ENCODE assay signal across 9 cellular contexts in genomic region chr15:31306426-31307269, GRCh38. TPM values are rescaled to one million over a fixed set of nuclear protein-coding genes. Genes with fewer than 3 reads are reported as not detected.
DNase-seq lines count a peak whose midpoint lies in the region; ATAC-seq lines count a peak whose summit lies in the region.
"Had no signal": no experiment of that assay in that cellular context is flagged by ENCODE, and none has a peak within 500 bp of the region (broad histone marks: within the 10 kb centered on the region; RNA-seq: fewer than 3 reads in every experiment).

No MANE protein-coding gene starts in this region.

- H3K9me3 Mint-ChIP-seq in immature natural killer cell = no peaks in the 10 kb centered on the region

- intact Hi-C loops in Right ventricle myocardium superior (cut with DNase I) = loop anchor here (10.0 kb wide), 1 partner anchor 72 kb away; no protein-coding TSS in a partner anchor

- H3K4me3 Mint-ChIP-seq in immature natural killer cell = no peak overlapping the region
- H3K4me3 Mint-ChIP-seq: activated naive CD8-positive, alpha-beta T cell had no signal

- H3K27ac Mint-ChIP-seq in immature natural killer cell = no peak overlapping the region
- H3K27ac Mint-ChIP-seq: activated naive CD8-positive, alpha-beta T cell had no signal

- peaks cover 0 to 1% of the 10 kb centered on the region in 2 donors for H3K4me1 Mint-ChIP-seq in immature natural killer cell

- peaks cover 4 to 6% (median 5%) of the 10 kb centered on the region in 3 donors for H3K27me3 Mint-ChIP-seq in immature natural killer cell (ENCODE audit: low read depth in 3 of 3)
- H3K27me3 Mint-ChIP-seq: activated naive CD8-positive, alpha-beta T cell had no signal

- DNase-seq in NCI-H748 (lab: John Stamatoyannopoulos, UW; ENCODE audit: unreplicated experiment) (peak; percentile 95), Right ventricle myocardium superior (peak; percentile 74), occipital lobe (lab: John Stamatoyannopoulos, UW) (peak; percentile 93), immature natural killer cell (no peak), DMS114 treated with DMSO at 0.1 percent for 48 hours (lab: John Stamatoyannopoulos, UW; ENCODE audit: unreplicated experiment) (no peak)

- ATAC-seq in HG03432 (IDR thresholded peaks at IDR 0.05; ENCODE audit: unreplicated experiment) (peak; percentile 32), Right ventricle myocardium superior (ENCODE audit: poor library complexity) (peak; percentile 61), HG03565 (IDR thresholded peaks at IDR 0.05; ENCODE audit: unreplicated experiment) (no peak), HG03571 (IDR thresholded peaks at IDR 0.05; ENCODE audit: unreplicated experiment) (no peak)

- H3K36me3 Mint-ChIP-seq in immature natural killer cell = no peaks in the 10 kb centered on the region
- H3K36me3 Mint-ChIP-seq: activated naive CD8-positive, alpha-beta T cell had no signal

RNA-seq across cellular contexts. Expression of gene KLF13, which starts 20.0 kb away (rescaled TPM):
- 65.7 TPM for total RNA-seq in Right ventricle myocardium superior
- 47.9 TPM for total RNA-seq in occipital lobe
- polyA plus RNA-seq in immature natural killer cell = 10 to 100 TPM; 24.7 to 89.9 (median 47.2) TPM

Comparison
In these comparisons a context has a peak if more than half of its experiments do, and no peak if none do; other contexts are left out.
1. ATAC-seq: peak in HG03432 (single experiment) and Right ventricle myocardium superior (single experiment); none in HG03565 (single experiment) and HG03571 (single experiment).
2. DNase-seq: peak in NCI-H748 (single experiment), Right ventricle myocardium superior (single experiment) and occipital lobe (single experiment); none in immature natural killer cell (0 of 3) and DMS114 treated with DMSO at 0.1 percent for 48 hours (single experiment).